In genomic region chr4:69190621-69191020, GRCh38 we compare ENCODE assay signal across 9 cellular contexts. TPM values are rescaled to one million over a fixed set of nuclear protein-coding genes. Genes with fewer than 3 reads are reported as not detected.
"Had no signal": no experiment of that assay in that cellular context is flagged by ENCODE, and none has a peak within 500 bp of the region (broad histone marks: within the 10 kb centered on the region; RNA-seq: fewer than 3 reads in every experiment).

No MANE protein-coding gene starts in this region.

RNA-seq across cellular contexts. Expression of gene UGT2B11, which starts 23.9 kb away (rescaled TPM):
- total RNA-seq: subcutaneous adipose tissue, thoracic aorta, tibial nerve, upper lobe of left lung, upper lobe of right lung, ureter, urinary bladder, vagina had no signal
- polyA plus RNA-seq: stomach, urinary bladder had no signal
